1 cellular context compared by ENCODE assay signal in genomic region chr1:31910933-31911332, GRCh38.
TF ChIP-seq lines count a peak whose summit lies in the region.

No MANE protein-coding gene starts in this region.

TF ChIP-seq in HepG2, 621 proteins besides CTCF, POLR2A, EP300 and RAD21 (continued from another document and continues in another):
- no peak for TF ChIP-seq FOXO1 (CRISPR knock-in tag; IDR thresholded peaks at IDR 0.05)
- TF ChIP-seq ZNF773 (CRISPR knock-in tag; IDR thresholded peaks at IDR 0.05; ENCODE audit: borderline replicate concordance): no peak
- TF ChIP-seq TSC22D2 (CRISPR knock-in tag; IDR thresholded peaks at IDR 0.05; ENCODE audit: borderline replicate concordance): no peak
- 0 out of 4 replicates have a peak, but pooled peaks of 1 of the 2 experiments have one; percentile 35 for TF ChIP-seq KLF16 (CRISPR knock-in tag; IDR thresholded peaks at IDR 0.05)
- TF ChIP-seq NPAS2 (CRISPR knock-in tag; IDR thresholded peaks at IDR 0.05; ENCODE audit: borderline replicate concordance): no peak
- TF ChIP-seq NFE2 (CRISPR knock-in tag; IDR thresholded peaks at IDR 0.05): no peak
- no peak for TF ChIP-seq ZBTB7B (CRISPR knock-in tag; IDR thresholded peaks at IDR 0.05)
- TF ChIP-seq, protein P1, sequence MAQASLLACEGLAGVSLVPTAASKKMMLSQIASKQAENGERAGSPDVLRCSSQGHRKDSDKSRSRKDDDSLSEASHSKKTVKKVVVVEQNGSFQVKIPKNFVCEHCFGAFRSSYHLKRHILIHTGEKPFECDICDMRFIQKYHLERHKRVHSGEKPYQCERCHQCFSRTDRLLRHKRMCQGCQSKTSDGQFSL (CRISPR knock-in tag; IDR thresholded peaks at IDR 0.05): no peak
- no peak for TF ChIP-seq PHB2 (IDR thresholded peaks at IDR 0.05; ENCODE audit: partially characterized antibody)
- TF ChIP-seq ZNF670 (CRISPR knock-in tag; IDR thresholded peaks at IDR 0.05; ENCODE audit: borderline replicate concordance): no peak
- TF ChIP-seq ZNF512B (CRISPR knock-in tag; IDR thresholded peaks at IDR 0.05; ENCODE audit: borderline replicate concordance): no peak
- no peak for TF ChIP-seq NCOR1 (IDR thresholded peaks at IDR 0.05; ENCODE audit: borderline replicate concordance, low read length)
- TF ChIP-seq ZNF710 (CRISPR knock-in tag; IDR thresholded peaks at IDR 0.05; ENCODE audit: borderline replicate concordance): no peak
- TF ChIP-seq KDM4B (CRISPR knock-in tag; IDR thresholded peaks at IDR 0.05): no peak
- TF ChIP-seq, protein P2, sequence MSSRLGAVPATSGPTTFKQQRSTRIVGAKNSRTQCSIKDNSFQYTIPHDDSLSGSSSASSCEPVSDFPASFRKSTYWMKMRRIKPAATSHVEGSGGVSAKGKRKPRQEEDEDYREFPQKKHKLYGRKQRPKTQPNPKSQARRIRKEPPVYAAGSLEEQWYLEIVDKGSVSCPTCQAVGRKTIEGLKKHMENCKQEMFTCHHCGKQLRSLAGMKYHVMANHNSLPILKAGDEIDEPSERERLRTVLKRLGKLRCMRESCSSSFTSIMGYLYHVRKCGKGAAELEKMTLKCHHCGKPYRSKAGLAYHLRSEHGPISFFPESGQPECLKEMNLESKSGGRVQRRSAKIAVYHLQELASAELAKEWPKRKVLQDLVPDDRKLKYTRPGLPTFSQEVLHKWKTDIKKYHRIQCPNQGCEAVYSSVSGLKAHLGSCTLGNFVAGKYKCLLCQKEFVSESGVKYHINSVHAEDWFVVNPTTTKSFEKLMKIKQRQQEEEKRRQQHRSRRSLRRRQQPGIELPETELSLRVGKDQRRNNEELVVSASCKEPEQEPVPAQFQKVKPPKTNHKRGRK (CRISPR knock-in tag; IDR thresholded peaks at IDR 0.05): no peak
- TF ChIP-seq TFDP2 (CRISPR knock-in tag; IDR thresholded peaks at IDR 0.05): no peak; the same call in 1 of the 2 replicates
- TF ChIP-seq ZNF451 (CRISPR knock-in tag; IDR thresholded peaks at IDR 0.05): no peak
- TF ChIP-seq, protein P3, sequence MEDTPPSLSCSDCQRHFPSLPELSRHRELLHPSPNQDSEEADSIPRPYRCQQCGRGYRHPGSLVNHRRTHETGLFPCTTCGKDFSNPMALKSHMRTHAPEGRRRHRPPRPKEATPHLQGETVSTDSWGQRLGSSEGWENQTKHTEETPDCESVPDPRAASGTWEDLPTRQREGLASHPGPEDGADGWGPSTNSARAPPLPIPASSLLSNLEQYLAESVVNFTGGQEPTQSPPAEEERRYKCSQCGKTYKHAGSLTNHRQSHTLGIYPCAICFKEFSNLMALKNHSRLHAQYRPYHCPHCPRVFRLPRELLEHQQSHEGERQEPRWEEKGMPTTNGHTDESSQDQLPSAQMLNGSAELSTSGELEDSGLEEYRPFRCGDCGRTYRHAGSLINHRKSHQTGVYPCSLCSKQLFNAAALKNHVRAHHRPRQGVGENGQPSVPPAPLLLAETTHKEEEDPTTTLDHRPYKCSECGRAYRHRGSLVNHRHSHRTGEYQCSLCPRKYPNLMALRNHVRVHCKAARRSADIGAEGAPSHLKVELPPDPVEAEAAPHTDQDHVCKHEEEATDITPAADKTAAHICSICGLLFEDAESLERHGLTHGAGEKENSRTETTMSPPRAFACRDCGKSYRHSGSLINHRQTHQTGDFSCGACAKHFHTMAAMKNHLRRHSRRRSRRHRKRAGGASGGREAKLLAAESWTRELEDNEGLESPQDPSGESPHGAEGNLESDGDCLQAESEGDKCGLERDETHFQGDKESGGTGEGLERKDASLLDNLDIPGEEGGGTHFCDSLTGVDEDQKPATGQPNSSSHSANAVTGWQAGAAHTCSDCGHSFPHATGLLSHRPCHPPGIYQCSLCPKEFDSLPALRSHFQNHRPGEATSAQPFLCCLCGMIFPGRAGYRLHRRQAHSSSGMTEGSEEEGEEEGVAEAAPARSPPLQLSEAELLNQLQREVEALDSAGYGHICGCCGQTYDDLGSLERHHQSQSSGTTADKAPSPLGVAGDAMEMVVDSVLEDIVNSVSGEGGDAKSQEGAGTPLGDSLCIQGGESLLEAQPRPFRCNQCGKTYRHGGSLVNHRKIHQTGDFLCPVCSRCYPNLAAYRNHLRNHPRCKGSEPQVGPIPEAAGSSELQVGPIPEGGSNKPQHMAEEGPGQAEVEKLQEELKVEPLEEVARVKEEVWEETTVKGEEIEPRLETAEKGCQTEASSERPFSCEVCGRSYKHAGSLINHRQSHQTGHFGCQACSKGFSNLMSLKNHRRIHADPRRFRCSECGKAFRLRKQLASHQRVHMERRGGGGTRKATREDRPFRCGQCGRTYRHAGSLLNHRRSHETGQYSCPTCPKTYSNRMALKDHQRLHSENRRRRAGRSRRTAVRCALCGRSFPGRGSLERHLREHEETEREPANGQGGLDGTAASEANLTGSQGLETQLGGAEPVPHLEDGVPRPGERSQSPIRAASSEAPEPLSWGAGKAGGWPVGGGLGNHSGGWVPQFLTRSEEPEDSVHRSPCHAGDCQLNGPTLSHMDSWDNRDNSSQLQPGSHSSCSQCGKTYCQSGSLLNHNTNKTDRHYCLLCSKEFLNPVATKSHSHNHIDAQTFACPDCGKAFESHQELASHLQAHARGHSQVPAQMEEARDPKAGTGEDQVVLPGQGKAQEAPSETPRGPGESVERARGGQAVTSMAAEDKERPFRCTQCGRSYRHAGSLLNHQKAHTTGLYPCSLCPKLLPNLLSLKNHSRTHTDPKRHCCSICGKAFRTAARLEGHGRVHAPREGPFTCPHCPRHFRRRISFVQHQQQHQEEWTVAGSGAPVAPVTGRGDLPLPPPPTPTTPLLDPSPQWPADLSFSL (CRISPR knock-in tag; IDR thresholded peaks at IDR 0.05): no peak
- TF ChIP-seq ZNF850 (CRISPR knock-in tag; conservative IDR thresholded peaks at IDR 0.05): no peak
- TF ChIP-seq MYNN (CRISPR knock-in tag; IDR thresholded peaks at IDR 0.05; ENCODE audit: low read depth): no peak
- TF ChIP-seq HDAC6 (IDR thresholded peaks at IDR 0.05; ENCODE audit: low read depth, low read length): no peak
- TF ChIP-seq ZSCAN20 (CRISPR knock-in tag; IDR thresholded peaks at IDR 0.05; ENCODE audit: borderline replicate concordance): no peak
- TF ChIP-seq ZNF562 (CRISPR knock-in tag; IDR thresholded peaks at IDR 0.05; ENCODE audit: borderline replicate concordance): no peak
- no peak for TF ChIP-seq ZNF20 (CRISPR knock-in tag; IDR thresholded peaks at IDR 0.05)
- TF ChIP-seq SIN3A (IDR thresholded peaks at IDR 0.05; ENCODE audit: borderline replicate concordance, low read depth, low read length): no peak
- TF ChIP-seq RARG (CRISPR knock-in tag; IDR thresholded peaks at IDR 0.05; ENCODE audit: low read depth): no peak
- TF ChIP-seq, protein P4, sequence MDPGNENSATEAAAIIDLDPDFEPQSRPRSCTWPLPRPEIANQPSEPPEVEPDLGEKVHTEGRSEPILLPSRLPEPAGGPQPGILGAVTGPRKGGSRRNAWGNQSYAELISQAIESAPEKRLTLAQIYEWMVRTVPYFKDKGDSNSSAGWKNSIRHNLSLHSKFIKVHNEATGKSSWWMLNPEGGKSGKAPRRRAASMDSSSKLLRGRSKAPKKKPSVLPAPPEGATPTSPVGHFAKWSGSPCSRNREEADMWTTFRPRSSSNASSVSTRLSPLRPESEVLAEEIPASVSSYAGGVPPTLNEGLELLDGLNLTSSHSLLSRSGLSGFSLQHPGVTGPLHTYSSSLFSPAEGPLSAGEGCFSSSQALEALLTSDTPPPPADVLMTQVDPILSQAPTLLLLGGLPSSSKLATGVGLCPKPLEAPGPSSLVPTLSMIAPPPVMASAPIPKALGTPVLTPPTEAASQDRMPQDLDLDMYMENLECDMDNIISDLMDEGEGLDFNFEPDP (CRISPR knock-in tag; conservative IDR thresholded peaks at IDR 0.05): no peak
- TF ChIP-seq ZNF496 (CRISPR knock-in tag; IDR thresholded peaks at IDR 0.05; ENCODE audit: insufficient replicate concordance): no peak
- TF ChIP-seq, protein P5, sequence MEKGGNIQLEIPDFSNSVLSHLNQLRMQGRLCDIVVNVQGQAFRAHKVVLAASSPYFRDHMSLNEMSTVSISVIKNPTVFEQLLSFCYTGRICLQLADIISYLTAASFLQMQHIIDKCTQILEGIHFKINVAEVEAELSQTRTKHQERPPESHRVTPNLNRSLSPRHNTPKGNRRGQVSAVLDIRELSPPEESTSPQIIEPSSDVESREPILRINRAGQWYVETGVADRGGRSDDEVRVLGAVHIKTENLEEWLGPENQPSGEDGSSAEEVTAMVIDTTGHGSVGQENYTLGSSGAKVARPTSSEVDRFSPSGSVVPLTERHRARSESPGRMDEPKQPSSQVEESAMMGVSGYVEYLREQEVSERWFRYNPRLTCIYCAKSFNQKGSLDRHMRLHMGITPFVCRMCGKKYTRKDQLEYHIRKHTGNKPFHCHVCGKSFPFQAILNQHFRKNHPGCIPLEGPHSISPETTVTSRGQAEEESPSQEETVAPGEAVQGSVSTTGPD (CRISPR knock-in tag; IDR thresholded peaks at IDR 0.05): no peak
- no peak for TF ChIP-seq MAF1 (CRISPR knock-in tag; IDR thresholded peaks at IDR 0.05; ENCODE audit: borderline replicate concordance)
- peak; percentile 17 for TF ChIP-seq YY1 (IDR thresholded peaks at IDR 0.05; ENCODE audit: insufficient read depth, insufficient replicate concordance, low read depth, low read length)
- no peak for TF ChIP-seq ZZZ3 (CRISPR knock-in tag; IDR thresholded peaks at IDR 0.05; ENCODE audit: borderline replicate concordance)
- TF ChIP-seq, protein P6, sequence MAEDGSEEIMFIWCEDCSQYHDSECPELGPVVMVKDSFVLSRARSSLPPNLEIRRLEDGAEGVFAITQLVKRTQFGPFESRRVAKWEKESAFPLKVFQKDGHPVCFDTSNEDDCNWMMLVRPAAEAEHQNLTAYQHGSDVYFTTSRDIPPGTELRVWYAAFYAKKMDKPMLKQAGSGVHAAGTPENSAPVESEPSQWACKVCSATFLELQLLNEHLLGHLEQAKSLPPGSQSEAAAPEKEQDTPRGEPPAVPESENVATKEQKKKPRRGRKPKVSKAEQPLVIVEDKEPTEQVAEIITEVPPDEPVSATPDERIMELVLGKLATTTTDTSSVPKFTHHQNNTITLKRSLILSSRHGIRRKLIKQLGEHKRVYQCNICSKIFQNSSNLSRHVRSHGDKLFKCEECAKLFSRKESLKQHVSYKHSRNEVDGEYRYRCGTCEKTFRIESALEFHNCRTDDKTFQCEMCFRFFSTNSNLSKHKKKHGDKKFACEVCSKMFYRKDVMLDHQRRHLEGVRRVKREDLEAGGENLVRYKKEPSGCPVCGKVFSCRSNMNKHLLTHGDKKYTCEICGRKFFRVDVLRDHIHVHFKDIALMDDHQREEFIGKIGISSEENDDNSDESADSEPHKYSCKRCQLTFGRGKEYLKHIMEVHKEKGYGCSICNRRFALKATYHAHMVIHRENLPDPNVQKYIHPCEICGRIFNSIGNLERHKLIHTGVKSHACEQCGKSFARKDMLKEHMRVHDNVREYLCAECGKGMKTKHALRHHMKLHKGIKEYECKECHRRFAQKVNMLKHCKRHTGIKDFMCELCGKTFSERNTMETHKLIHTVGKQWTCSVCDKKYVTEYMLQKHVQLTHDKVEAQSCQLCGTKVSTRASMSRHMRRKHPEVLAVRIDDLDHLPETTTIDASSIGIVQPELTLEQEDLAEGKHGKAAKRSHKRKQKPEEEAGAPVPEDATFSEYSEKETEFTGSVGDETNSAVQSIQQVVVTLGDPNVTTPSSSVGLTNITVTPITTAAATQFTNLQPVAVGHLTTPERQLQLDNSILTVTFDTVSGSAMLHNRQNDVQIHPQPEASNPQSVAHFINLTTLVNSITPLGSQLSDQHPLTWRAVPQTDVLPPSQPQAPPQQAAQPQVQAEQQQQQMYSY (CRISPR knock-in tag; IDR thresholded peaks at IDR 0.05): no peak
- no peak for TF ChIP-seq POLR2AphosphoS5 (IDR thresholded peaks at IDR 0.05; ENCODE audit: low read depth, low read length)
- no peak for TF ChIP-seq ZNF550 (CRISPR knock-in tag; IDR thresholded peaks at IDR 0.05; ENCODE audit: borderline replicate concordance)
- no peak for TF ChIP-seq SYNCRIP (IDR thresholded peaks at IDR 0.05; ENCODE audit: insufficient read depth, low read depth, low read length)
- TF ChIP-seq TGIF2 (CRISPR knock-in tag; IDR thresholded peaks at IDR 0.05): no peak
